Comparison of ENCODE assay signal across 11 cellular contexts in genomic region chr1:57794078-57794477, GRCh38.
"Had no signal": no experiment of that assay in that cellular context is flagged by ENCODE, and none has a peak within 500 bp of the region (broad histone marks: within the 10 kb centered on the region; RNA-seq: fewer than 3 reads in every experiment).

No MANE protein-coding gene starts in this region.

- H3K27ac ChIP-seq: GM23248 had no signal

- H3K4me3 Mint-ChIP-seq: GM23338, H9, HFFc6 had no signal

- H2AFZ ChIP-seq: GM23248, GM23338 had no signal

- H3K27ac Mint-ChIP-seq: GM23338, H9, HFFc6 had no signal

- DNase-seq: GM23248, GOT3, H7, H9, HCEC 1CT, HFFc6 had no signal

- H3K4me3 ChIP-seq: GM23248, GM23338, HAP-1 had no signal

- ATAC-seq: GM23338, HCT116 had no signal

- FAIRE-seq: H1, H54 had no signal

- H3K4me2 ChIP-seq: GM23338 had no signal

- H3K9ac ChIP-seq: GM23248 had no signal

- H3K4me1 ChIP-seq: HAP-1 had no signal

- H3K9me3 Mint-ChIP-seq: GM23338, H9 had no signal

- H3K36me3 ChIP-seq: HAP-1 had no signal

- H3K9me3 ChIP-seq: HAP-1 had no signal
